In the genomic region with DNA sequence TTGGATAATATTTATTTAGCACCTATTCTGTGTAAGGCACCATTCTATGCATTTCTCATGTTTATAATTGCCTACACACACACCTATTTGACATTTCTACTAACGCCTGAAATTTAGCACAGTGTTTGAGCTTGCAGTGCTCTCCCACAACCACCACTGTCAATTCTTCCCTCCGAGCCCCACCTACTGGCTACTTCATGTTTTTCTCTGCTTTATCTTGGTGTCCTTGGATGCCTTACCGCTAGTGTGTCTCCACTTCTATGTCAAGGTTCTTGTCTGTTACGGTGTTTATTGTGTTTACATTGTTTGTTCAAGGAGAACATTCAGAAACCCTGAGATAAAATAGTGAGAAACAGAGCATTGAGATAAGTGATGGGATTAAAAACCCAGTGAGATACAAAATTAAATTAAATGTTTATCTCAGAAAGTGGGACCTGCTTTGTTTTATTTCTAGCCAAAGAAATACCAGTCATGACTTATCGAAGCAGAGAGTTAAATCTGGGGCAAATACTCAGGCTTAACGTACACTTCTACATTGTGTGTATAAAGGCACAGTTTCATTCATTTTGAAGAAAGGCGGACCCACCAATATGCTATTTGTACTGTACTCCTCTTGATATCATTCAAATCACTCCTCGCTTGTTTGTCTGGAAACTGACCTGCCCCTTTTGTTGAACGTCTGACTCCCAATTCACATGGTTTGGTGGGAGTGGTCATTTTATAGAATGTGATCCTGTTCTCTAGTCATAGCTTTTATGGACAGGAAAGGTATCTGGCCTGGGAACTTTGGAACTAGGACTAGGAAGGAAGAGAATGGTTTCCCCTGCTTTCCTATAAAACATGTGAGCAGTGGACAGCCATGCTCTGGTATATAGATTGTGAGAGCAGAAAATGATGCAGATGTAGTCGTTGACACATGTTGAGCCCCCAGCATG, we compare ENCODE assay signal across 9 cellular contexts. TPM values are rescaled to one million over a fixed set of nuclear protein-coding genes. Genes with fewer than 3 reads are reported as not detected.
DNase-seq lines count a peak whose midpoint lies in the region; ATAC-seq, FAIRE-seq and TF ChIP-seq lines count a peak whose summit lies in the region.
"Had no signal": no experiment of that assay in that cellular context is flagged by ENCODE, and none has a peak within 500 bp of the region (broad histone marks: within the 10 kb centered on the region; RNA-seq: fewer than 3 reads in every experiment).

No MANE protein-coding gene starts in this region.

- TF ChIP-seq CTCF in dorsolateral prefrontal cortex (IDR thresholded peaks at IDR 0.05 in 54 of 56, conservative IDR thresholded peaks at IDR 0.05 in 2 of 56; ENCODE audit: low read depth in 1 of 56, partially characterized antibody in 56 of 56): peak in 52 of 56 donors; percentile 7 to 63 (median 44)

- no peak for FAIRE-seq in frontal cortex (lab: Jason Lieb, UNC)

- ATAC-seq in GM18502 (IDR thresholded peaks at IDR 0.05; ENCODE audit: poor library complexity, unreplicated experiment) (peak; percentile 73), HG03095 (IDR thresholded peaks at IDR 0.05; ENCODE audit: unreplicated experiment) (peak; percentile 48)

- peaks cover 0 to 28% (median 0%) of the 10 kb centered on the region in 45 donors for H3K27me3 ChIP-seq in dorsolateral prefrontal cortex

- H3K4me3 ChIP-seq in dorsolateral prefrontal cortex: no peak overlapping the region
- H3K4me3 ChIP-seq: SK-N-MC had no signal

- H3K27ac ChIP-seq in dorsolateral prefrontal cortex: no peak overlapping the region
- H3K27ac ChIP-seq: SK-N-MC had no signal

- DNase-seq in Ammon's horn (ENCODE audit: low spot score): peak; percentile 29
- peak; percentile 43 to 46 for DNase-seq in NOMO-1 (lab: John Stamatoyannopoulos, UW; ENCODE audit: unreplicated experiment in 2 of 2)
- peak in 2 of 10 donors; percentile 34 to 36 for DNase-seq in dorsolateral prefrontal cortex
- peak; percentile 31 for DNase-seq in mucosa of gallbladder (ENCODE audit: low spot score)
- no peak for DNase-seq in frontal cortex (ENCODE audit: low spot score in 2 of 2)
- DNase-seq in putamen (ENCODE audit: low spot score): no peak

- intact Hi-C loops in dorsolateral prefrontal cortex (cut with DNase I): no loop called here

RNA-seq across cellular contexts. Expression of gene SLC36A4, which starts 39.2 kb away (rescaled TPM):
- 10 to 100 TPM; 15.8 to 51.5 (median 33.7) TPM for total RNA-seq in dorsolateral prefrontal cortex
- total RNA-seq in mucosa of gallbladder: 8.2 TPM
- 26.5 TPM for total RNA-seq in frontal cortex

Comparison
In these comparisons a context has a peak if more than half of its experiments do, and no peak if none do; other contexts are left out.
1. DNase-seq: peak in Ammon's horn (single experiment), NOMO-1 (2 of 2) and mucosa of gallbladder (single experiment); none in frontal cortex (0 of 2) and putamen (single experiment).